Comparison of ENCODE assay signal across 20 cellular contexts in genomic region chr5:18114161-18114802, GRCh38.
DNase-seq lines count a peak whose midpoint lies in the region; ATAC-seq, FAIRE-seq and TF ChIP-seq lines count a peak whose summit lies in the region.
"Had no signal": no experiment of that assay in that cellular context is flagged by ENCODE, and none has a peak within 500 bp of the region (broad histone marks: within the 10 kb centered on the region; RNA-seq: fewer than 3 reads in every experiment).

No MANE protein-coding gene starts in this region.

- H3K27ac Mint-ChIP-seq in T-cell = no peak overlapping the region
- H3K27ac Mint-ChIP-seq in activated naive CD8-positive, alpha-beta T cell treated with anti-CD3 and anti-CD28 coated beads, Interleukin-2, amount 50 U/mL, for 24 hours = no peak overlapping the region
- H3K27ac Mint-ChIP-seq: activated CD4-positive, alpha-beta T cell treated with anti-CD3 and anti-CD28 coated beads, Interleukin-2, amount 10 ng/mL, durations not matched to agents 24 days and 14 days; dendritic cell treated with granulocyte-macrophage colony-stimulating factor and Interleukin-4, amounts not matched to agents 40 ng/mL and 50 ng/mL, for 4 days; immature natural killer cell; progenitor cell of endocrine pancreas had no signal

- H3K9me3 ChIP-seq in neural cell (ENCODE audit: low read length) (no peaks in the 10 kb centered on the region), right cardiac atrium (ENCODE audit: control insufficient read depth, low read length) (no peaks in the 10 kb centered on the region)
- H3K9me3 ChIP-seq: BE2C, gastrocnemius medialis, lower lobe of right lung, SK-N-SH, tibial nerve had no signal

- H3K4me3 Mint-ChIP-seq in T-cell = no peak overlapping the region
- no peak overlapping the region for H3K4me3 Mint-ChIP-seq in activated naive CD8-positive, alpha-beta T cell treated with anti-CD3 and anti-CD28 coated beads, Interleukin-2, amount 50 U/mL, for 24 hours
- H3K4me3 Mint-ChIP-seq: activated CD4-positive, alpha-beta T cell treated with anti-CD3 and anti-CD28 coated beads, Interleukin-2, amount 10 ng/mL, durations not matched to agents 24 days and 14 days; dendritic cell treated with granulocyte-macrophage colony-stimulating factor and Interleukin-4, amounts not matched to agents 40 ng/mL and 50 ng/mL, for 4 days; immature natural killer cell had no signal

- no peaks in the 10 kb centered on the region for H3K9me2 ChIP-seq in neural cell (ENCODE audit: insufficient read depth, low read length)
- H3K9me2 ChIP-seq: SK-N-SH had no signal

- no peaks in the 10 kb centered on the region for H3K79me2 ChIP-seq in neural cell (replicated peaks; ENCODE audit: insufficient read depth, low read length)

- intact Hi-C loops in right cardiac atrium (cut with DNase I) = no loop called here

- peak overlapping the region; percentile 15 for H3K4me2 ChIP-seq in neural cell (ENCODE audit: low read length)
- H3K4me2 ChIP-seq: SK-N-SH had no signal

- no peaks in the 10 kb centered on the region for H3K27me3 ChIP-seq in bronchial epithelial cell (ENCODE audit: control insufficient read depth, insufficient read depth, low read length)
- no peaks in the 10 kb centered on the region for H3K27me3 ChIP-seq in neural cell (ENCODE audit: insufficient read depth, low read depth, low read length)
- no peaks in the 10 kb centered on the region for H3K27me3 ChIP-seq in right cardiac atrium (ENCODE audit: control insufficient read depth, insufficient read depth)
- H3K27me3 ChIP-seq: gastrocnemius medialis, tibial nerve had no signal

- POLR2A ChIA-PET in T-cell (lab: Charles Lee) = no interaction called here

- no peaks in the 10 kb centered on the region for H3K4me1 ChIP-seq in right cardiac atrium (ENCODE audit: control insufficient read depth, insufficient read depth, low read length)
- H3K4me1 ChIP-seq: BE2C, gastrocnemius medialis, lower lobe of right lung, tibial nerve had no signal

- WGBS in right cardiac atrium = 79% methylated on average over 6 of the region's 6 CpGs

- H3K4me1 Mint-ChIP-seq in T-cell = no peaks in the 10 kb centered on the region
- no peaks in the 10 kb centered on the region for H3K4me1 Mint-ChIP-seq in activated naive CD8-positive, alpha-beta T cell treated with anti-CD3 and anti-CD28 coated beads, Interleukin-2, amount 50 U/mL, for 24 hours
- H3K4me1 Mint-ChIP-seq: activated CD4-positive, alpha-beta T cell treated with anti-CD3 and anti-CD28 coated beads, Interleukin-2, amount 10 ng/mL, durations not matched to agents 24 days and 14 days; immature natural killer cell had no signal

- TF ChIP-seq EP300 in neural cell (conservative IDR thresholded peaks at IDR 0.05; ENCODE audit: poor library complexity, severe bottlenecking) = peak; percentile 52

- no peaks in the 10 kb centered on the region for H4K20me1 ChIP-seq in neural cell (ENCODE audit: insufficient read depth)

- H2AFZ ChIP-seq in neural cell (ENCODE audit: low read depth, low read length) = no peak overlapping the region

- peak; percentile 47 for DNase-seq in MV-4-11 (lab: John Stamatoyannopoulos, UW)
- peak; percentile 99 for DNase-seq in NCI-H748 treated with DMSO at 0.1 percent for 48 hours (lab: John Stamatoyannopoulos, UW)
- peak; percentile 17 for DNase-seq in bronchial epithelial cell (ENCODE audit: low read depth)
- no peak for DNase-seq in NCI-H510A treated with DMSO at 0.1 percent for 48 hours (lab: John Stamatoyannopoulos, UW)
- no peak for DNase-seq in T-cell
- no peak for DNase-seq in right cardiac atrium
- DNase-seq in activated naive CD8-positive, alpha-beta T cell treated with anti-CD3 and anti-CD28 coated beads, Interleukin-2, amount 50 U/mL, for 24 hours = no peak
- DNase-seq: activated CD4-positive, alpha-beta T cell treated with anti-CD3 and anti-CD28 coated beads, Interleukin-2, amount 10 ng/mL, durations not matched to agents 24 days and 14 days; activated CD8-positive, alpha-beta memory T cell treated with anti-CD3 and anti-CD28 coated beads, Interleukin-2, amount 50 U/mL, for 48 hours; activated naive CD4-positive, alpha-beta T cell; gastrocnemius medialis; immature natural killer cell; lower lobe of right lung; SK-N-SH had no signal

- peak overlapping the region; percentile 23 for H3K9ac ChIP-seq in neural cell (ENCODE audit: low read length)
- H3K9ac ChIP-seq: SK-N-SH had no signal

- TF ChIP-seq CTCF in bronchial epithelial cell (IDR thresholded peaks at IDR 0.05; ENCODE audit: insufficient read depth, low read length, severe bottlenecking) = no peak
- TF ChIP-seq CTCF in neural cell (IDR thresholded peaks at IDR 0.05; ENCODE audit: poor library complexity, severe bottlenecking) = no peak

- H3K36me3 Mint-ChIP-seq in T-cell = no peaks in the 10 kb centered on the region
- H3K36me3 Mint-ChIP-seq in activated naive CD8-positive, alpha-beta T cell treated with anti-CD3 and anti-CD28 coated beads, Interleukin-2, amount 50 U/mL, for 24 hours (ENCODE audit: low read depth) = no peaks in the 10 kb centered on the region
- H3K36me3 Mint-ChIP-seq: immature natural killer cell had no signal

- H3K36me3 ChIP-seq in bronchial epithelial cell (ENCODE audit: control insufficient read depth, insufficient read depth, low read length) (no peaks in the 10 kb centered on the region), neural cell (ENCODE audit: insufficient read depth, low read length) (no peaks in the 10 kb centered on the region)
- H3K36me3 ChIP-seq: BE2C, gastrocnemius medialis, lower lobe of right lung, tibial nerve had no signal

- ATAC-seq in T-cell (replicated peaks in 1 of 4) (no peak), right cardiac atrium (no peak)
- ATAC-seq in activated naive CD8-positive, alpha-beta T cell treated with anti-CD3 and anti-CD28 coated beads, Interleukin-2, amount 50 U/mL, for 24 hours = no peak
- ATAC-seq: gastrocnemius medialis, lower lobe of right lung had no signal

- CTCF ChIA-PET in T-cell (lab: Charles Lee) = no interaction called here

- no peak for FAIRE-seq in bronchial epithelial cell (lab: Jason Lieb, UNC)
- FAIRE-seq: TTC549 had no signal

- no peak overlapping the region for H3K4me3 ChIP-seq in bronchial epithelial cell (ENCODE audit: low read depth, low read length)
- peak overlapping the region; percentile 19 for H3K4me3 ChIP-seq in neural cell (ENCODE audit: low read length)
- no peak overlapping the region for H3K4me3 ChIP-seq in right cardiac atrium (ENCODE audit: low read length)
- H3K4me3 ChIP-seq: gastrocnemius medialis, lower lobe of right lung, tibial nerve had no signal

- H3F3A ChIP-seq in neural cell (ENCODE audit: insufficient read depth, low read length, poor library complexity, severe bottlenecking) = no peaks in the 10 kb centered on the region

- TF ChIP-seq RAD21 in neural cell (conservative IDR thresholded peaks at IDR 0.05) = no peak

- peak overlapping the region; percentile 68 for H3K27ac ChIP-seq in neural cell (ENCODE audit: low read length)
- H3K27ac ChIP-seq in right cardiac atrium (ENCODE audit: low read length) = no peak overlapping the region
- H3K27ac ChIP-seq: gastrocnemius medialis, lower lobe of right lung, tibial nerve had no signal

- peaks cover 16 to 21% (median 18%) of the 10 kb centered on the region in 3 donors for H3K9me3 Mint-ChIP-seq in T-cell
- peaks cover 6% of the 10 kb centered on the region for H3K9me3 Mint-ChIP-seq in activated naive CD8-positive, alpha-beta T cell treated with anti-CD3 and anti-CD28 coated beads, Interleukin-2, amount 50 U/mL, for 24 hours
- H3K9me3 Mint-ChIP-seq: dendritic cell treated with granulocyte-macrophage colony-stimulating factor and Interleukin-4, amounts not matched to agents 40 ng/mL and 50 ng/mL, for 4 days had no signal

- no peaks in the 10 kb centered on the region for H3K27me3 Mint-ChIP-seq in T-cell
- no peaks in the 10 kb centered on the region for H3K27me3 Mint-ChIP-seq in activated naive CD8-positive, alpha-beta T cell treated with anti-CD3 and anti-CD28 coated beads, Interleukin-2, amount 50 U/mL, for 24 hours
- H3K27me3 Mint-ChIP-seq: activated CD4-positive, alpha-beta T cell treated with anti-CD3 and anti-CD28 coated beads, Interleukin-2, amount 10 ng/mL, durations not matched to agents 24 days and 14 days; dendritic cell treated with granulocyte-macrophage colony-stimulating factor and Interleukin-4, amounts not matched to agents 40 ng/mL and 50 ng/mL, for 4 days; progenitor cell of endocrine pancreas had no signal

TF ChIP-seq in neural cell, 6 proteins besides CTCF, POLR2A, EP300 and RAD21:
- TF ChIP-seq MXI1 (conservative IDR thresholded peaks at IDR 0.05; ENCODE audit: poor library complexity, severe bottlenecking) (no peak), POLR2AphosphoS5 (IDR thresholded peaks at IDR 0.05) (no peak), TAF1 (IDR thresholded peaks at IDR 0.05; ENCODE audit: low read depth) (no peak), SMC3 (conservative IDR thresholded peaks at IDR 0.05; ENCODE audit: poor library complexity) (no peak), EZH2 (IDR thresholded peaks at IDR 0.05; ENCODE audit: borderline replicate concordance, insufficient read depth, low read length, poor library complexity, severe bottlenecking) (no peak), REST (IDR thresholded peaks at IDR 0.05; ENCODE audit: borderline replicate concordance) (no peak)

Comparison
In these comparisons a context has a peak if more than half of its experiments do, and no peak if none do; other contexts are left out.
1. DNase-seq: peak in MV-4-11 (single experiment), NCI-H748 treated with DMSO at 0.1 percent for 48 hours (single experiment) and bronchial epithelial cell (single experiment); none in NCI-H510A treated with DMSO at 0.1 percent for 48 hours (single experiment), T-cell (0 of 34), right cardiac atrium (0 of 3) and activated naive CD8-positive, alpha-beta T cell treated with anti-CD3 and anti-CD28 coated beads, Interleukin-2, amount 50 U/mL, for 24 hours (single experiment).